ENCODE assay signal across 18 cellular contexts in the genomic region with DNA sequence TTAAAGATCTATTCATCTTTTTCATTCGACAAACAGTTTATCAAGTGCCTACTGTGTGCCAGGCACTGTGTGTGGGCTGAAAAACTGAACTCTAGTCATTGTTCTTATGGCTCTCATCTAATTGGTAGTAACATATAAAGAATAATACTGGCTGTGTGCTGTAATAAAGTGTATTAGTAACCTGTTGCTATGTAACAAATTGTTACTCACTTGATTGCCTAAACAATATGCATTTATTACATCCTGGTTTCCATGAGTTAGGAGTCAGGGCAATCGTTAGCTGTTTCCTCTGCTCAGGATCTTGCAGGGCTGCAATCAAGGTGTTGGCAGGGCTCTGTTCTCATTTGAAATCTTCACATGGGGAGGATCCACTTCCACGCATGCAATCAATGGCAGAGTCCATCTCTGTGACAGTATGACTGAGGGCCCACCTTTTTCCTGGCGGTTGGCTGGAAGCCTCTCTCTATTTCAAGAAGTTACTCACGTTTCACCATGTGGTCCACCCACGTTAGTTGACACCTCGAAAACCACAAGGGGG. TPM values are rescaled to one million over a fixed set of nuclear protein-coding genes. Genes with fewer than 3 reads are reported as not detected.
DNase-seq lines count a peak whose midpoint lies in the region; ATAC-seq and TF ChIP-seq lines count a peak whose summit lies in the region.
"Had no signal": no experiment of that assay in that cellular context is flagged by ENCODE, and none has a peak within 500 bp of the region (broad histone marks: within the 10 kb centered on the region; RNA-seq: fewer than 3 reads in every experiment).

No MANE protein-coding gene starts in this region.

- POLR2A ChIA-PET in activated CD8-positive, alpha-beta T cell treated with anti-CD3 and anti-CD28 coated beads for 36 hours (lab: Charles Lee) = no interaction called here
- POLR2A ChIA-PET in activated CD8-positive, alpha-beta T cell treated with anti-CD3 and anti-CD28 coated beads, Interleukin-2, amount 10 ng/mL, durations not matched to agents 7 days and 5 days (lab: Charles Lee) = no interaction called here

- no peaks in the 10 kb centered on the region for H3K79me2 ChIP-seq in parathyroid adenoma

- no peak overlapping the region for H2AFZ ChIP-seq in parathyroid adenoma
- H2AFZ ChIP-seq: GM23338 had no signal

- no peaks in the 10 kb centered on the region for H3K36me3 Mint-ChIP-seq in activated CD8-positive, alpha-beta T cell treated with anti-CD3 and anti-CD28 coated beads for 36 hours (ENCODE audit: low read depth)
- H3K36me3 Mint-ChIP-seq in activated CD8-positive, alpha-beta T cell treated with anti-CD3 and anti-CD28 coated beads, Interleukin-2, amount 10 ng/mL, durations not matched to agents 7 days and 5 days (ENCODE audit: low read depth) = no peaks in the 10 kb centered on the region

- intact Hi-C loops in activated CD8-positive, alpha-beta T cell treated with anti-CD3 and anti-CD28 coated beads for 36 hours (cut with micrococcal nuclease) = no loop called here

- no peaks in the 10 kb centered on the region for H3K9me3 ChIP-seq in parathyroid adenoma (ENCODE audit: control insufficient read depth, low read length)
- H3K9me3 ChIP-seq: HAP-1, SJCRH30 had no signal

- no peak overlapping the region for H3K9ac ChIP-seq in parathyroid adenoma

- no peak overlapping the region for H3K27ac Mint-ChIP-seq in activated CD8-positive, alpha-beta T cell treated with anti-CD3 and anti-CD28 coated beads for 36 hours
- H3K27ac Mint-ChIP-seq in activated CD8-positive, alpha-beta T cell treated with anti-CD3 and anti-CD28 coated beads, Interleukin-2, amount 10 ng/mL, durations not matched to agents 7 days and 5 days = no peak overlapping the region
- H3K27ac Mint-ChIP-seq: GM23338 had no signal

- no peak for TF ChIP-seq CTCF in activated CD8-positive, alpha-beta T cell treated with anti-CD3 and anti-CD28 coated beads for 36 hours (IDR thresholded peaks at IDR 0.05)
- no peak for TF ChIP-seq CTCF in parathyroid adenoma (IDR thresholded peaks at IDR 0.05)

- H3K27ac ChIP-seq in parathyroid adenoma = peak overlapping the region; percentile 27
- H3K27ac ChIP-seq: SJCRH30 had no signal

- no peak overlapping the region for H3K4me3 Mint-ChIP-seq in activated CD8-positive, alpha-beta T cell treated with anti-CD3 and anti-CD28 coated beads for 36 hours
- H3K4me3 Mint-ChIP-seq in activated CD8-positive, alpha-beta T cell treated with anti-CD3 and anti-CD28 coated beads, Interleukin-2, amount 10 ng/mL, durations not matched to agents 7 days and 5 days = no peak overlapping the region
- H3K4me3 Mint-ChIP-seq: GM23338 had no signal

- H3K4me1 Mint-ChIP-seq in activated CD8-positive, alpha-beta T cell treated with anti-CD3 and anti-CD28 coated beads for 36 hours (ENCODE audit: low read depth) = peaks cover 19% of the 10 kb centered on the region
- H3K4me1 Mint-ChIP-seq in activated CD8-positive, alpha-beta T cell treated with anti-CD3 and anti-CD28 coated beads, Interleukin-2, amount 10 ng/mL, durations not matched to agents 7 days and 5 days (ENCODE audit: low read depth) = peaks cover 14% of the 10 kb centered on the region

- H3K27me3 Mint-ChIP-seq in activated CD8-positive, alpha-beta T cell treated with anti-CD3 and anti-CD28 coated beads for 36 hours = peaks cover 17% of the 10 kb centered on the region
- peaks cover 39% of the 10 kb centered on the region for H3K27me3 Mint-ChIP-seq in activated CD8-positive, alpha-beta T cell treated with anti-CD3 and anti-CD28 coated beads, Interleukin-2, amount 10 ng/mL, durations not matched to agents 7 days and 5 days (ENCODE audit: low read depth)

- H3K4me3 ChIP-seq in parathyroid adenoma (ENCODE audit: low read depth, low read length) = no peak overlapping the region
- H3K4me3 ChIP-seq: GM12878, GM23338, HAP-1, SJCRH30 had no signal

- no peak for ATAC-seq in activated CD8-positive, alpha-beta T cell treated with anti-CD3 and anti-CD28 coated beads for 36 hours
- no peak for ATAC-seq in activated CD8-positive, alpha-beta T cell treated with anti-CD3 and anti-CD28 coated beads, Interleukin-2, amount 10 ng/mL, durations not matched to agents 7 days and 5 days
- ATAC-seq in GM18868 (IDR thresholded peaks at IDR 0.05; ENCODE audit: unreplicated experiment) = no peak
- ATAC-seq: GM12878, GM23338 had no signal

- no peaks in the 10 kb centered on the region for H3K36me3 ChIP-seq in parathyroid adenoma (ENCODE audit: control insufficient read depth, insufficient read depth, low read length)
- H3K36me3 ChIP-seq: HAP-1, SJCRH30 had no signal

- no peak overlapping the region for H3K4me2 ChIP-seq in parathyroid adenoma (ENCODE audit: low read length)
- H3K4me2 ChIP-seq: GM23338 had no signal

- peaks cover 3% of the 10 kb centered on the region for H3K4me1 ChIP-seq in parathyroid adenoma
- H3K4me1 ChIP-seq: HAP-1 had no signal

- CTCF ChIA-PET in activated CD8-positive, alpha-beta T cell treated with anti-CD3 and anti-CD28 coated beads for 36 hours (lab: Charles Lee) = interaction anchor here (1.6 kb wide), 1 partner anchor 141 kb away, joined by 5 read pairs; no protein-coding TSS in a partner anchor
- CTCF ChIA-PET in activated CD8-positive, alpha-beta T cell treated with anti-CD3 and anti-CD28 coated beads, Interleukin-2, amount 10 ng/mL, durations not matched to agents 7 days and 5 days (lab: Charles Lee) = interaction anchor here (0.5 to 8.1 kb wide), 3 partner anchors 25 to 536 kb away, joined by 3 to 81 read pairs (median 3); no protein-coding TSS in a partner anchor

- peak; percentile 23 for DNase-seq in activated CD8-positive, alpha-beta T cell treated with anti-CD3 and anti-CD28 coated beads for 36 hours
- DNase-seq in activated CD8-positive, alpha-beta T cell treated with anti-CD3 and anti-CD28 coated beads, Interleukin-2, amount 10 ng/mL, durations not matched to agents 7 days and 5 days = no peak
- DNase-seq in dermis blood vessel endothelial cell = peak; percentile 26
- DNase-seq in NK-92 treated with Interleukin-12 subunit alpha and Interleukin-12 subunit beta, amount 100 ng/mL, for 24 hours (lab: John Stamatoyannopoulos, UW) = no peak
- DNase-seq in activated naive CD4-positive, alpha-beta T cell treated with anti-CD3 and anti-CD28 coated beads, Interleukin-2, amount 50 U/mL, for 16 hours = no peak
- no peak for DNase-seq in activated CD4-positive, alpha-beta T cell treated with anti-CD3 and anti-CD28 coated beads for 1 hour
- DNase-seq: DND-41, KG1, NCI-H1092 treated with DMSO at 0.1 percent for 48 hours, NCI-H1436 treated with DMSO at 0.1 percent for 48 hours, NCI-H1930, NCI-H69, SJCRH30 had no signal

- no peaks in the 10 kb centered on the region for H3K27me3 ChIP-seq in parathyroid adenoma (ENCODE audit: control insufficient read depth, insufficient read depth, low read length)

- no peaks in the 10 kb centered on the region for H3K9me3 Mint-ChIP-seq in activated CD8-positive, alpha-beta T cell treated with anti-CD3 and anti-CD28 coated beads for 36 hours
- H3K9me3 Mint-ChIP-seq in activated CD8-positive, alpha-beta T cell treated with anti-CD3 and anti-CD28 coated beads, Interleukin-2, amount 10 ng/mL, durations not matched to agents 7 days and 5 days (ENCODE audit: insufficient read depth) = no peaks in the 10 kb centered on the region
- H3K9me3 Mint-ChIP-seq: GM23338 had no signal

RNA-seq across cellular contexts. Expression of a gene that starts 7.1 kb away (rescaled TPM):
- total RNA-seq in activated CD8-positive, alpha-beta T cell treated with anti-CD3 and anti-CD28 coated beads for 36 hours = 10 to 100 TPM; 12.6 to 14.9 TPM
- 1 to 10 TPM; 2.6 to 4.1 TPM for total RNA-seq in activated CD8-positive, alpha-beta T cell treated with anti-CD3 and anti-CD28 coated beads, Interleukin-2, amount 10 ng/mL, durations not matched to agents 7 days and 5 days
- 0.09 and 0.17 TPM in 2 replicates for total RNA-seq in dermis blood vessel endothelial cell

Comparison
In these comparisons a context has a peak if more than half of its experiments do, and no peak if none do; other contexts are left out.
1. DNase-seq: peak in activated CD8-positive, alpha-beta T cell treated with anti-CD3 and anti-CD28 coated beads for 36 hours (single experiment) and dermis blood vessel endothelial cell (single experiment); none in activated CD8-positive, alpha-beta T cell treated with anti-CD3 and anti-CD28 coated beads, Interleukin-2, amount 10 ng/mL, durations not matched to agents 7 days and 5 days (single experiment), NK-92 treated with Interleukin-12 subunit alpha and Interleukin-12 subunit beta, amount 100 ng/mL, for 24 hours (single experiment), activated naive CD4-positive, alpha-beta T cell treated with anti-CD3 and anti-CD28 coated beads, Interleukin-2, amount 50 U/mL, for 16 hours (single experiment) and activated CD4-positive, alpha-beta T cell treated with anti-CD3 and anti-CD28 coated beads for 1 hour (single experiment).